In the genomic region with DNA sequence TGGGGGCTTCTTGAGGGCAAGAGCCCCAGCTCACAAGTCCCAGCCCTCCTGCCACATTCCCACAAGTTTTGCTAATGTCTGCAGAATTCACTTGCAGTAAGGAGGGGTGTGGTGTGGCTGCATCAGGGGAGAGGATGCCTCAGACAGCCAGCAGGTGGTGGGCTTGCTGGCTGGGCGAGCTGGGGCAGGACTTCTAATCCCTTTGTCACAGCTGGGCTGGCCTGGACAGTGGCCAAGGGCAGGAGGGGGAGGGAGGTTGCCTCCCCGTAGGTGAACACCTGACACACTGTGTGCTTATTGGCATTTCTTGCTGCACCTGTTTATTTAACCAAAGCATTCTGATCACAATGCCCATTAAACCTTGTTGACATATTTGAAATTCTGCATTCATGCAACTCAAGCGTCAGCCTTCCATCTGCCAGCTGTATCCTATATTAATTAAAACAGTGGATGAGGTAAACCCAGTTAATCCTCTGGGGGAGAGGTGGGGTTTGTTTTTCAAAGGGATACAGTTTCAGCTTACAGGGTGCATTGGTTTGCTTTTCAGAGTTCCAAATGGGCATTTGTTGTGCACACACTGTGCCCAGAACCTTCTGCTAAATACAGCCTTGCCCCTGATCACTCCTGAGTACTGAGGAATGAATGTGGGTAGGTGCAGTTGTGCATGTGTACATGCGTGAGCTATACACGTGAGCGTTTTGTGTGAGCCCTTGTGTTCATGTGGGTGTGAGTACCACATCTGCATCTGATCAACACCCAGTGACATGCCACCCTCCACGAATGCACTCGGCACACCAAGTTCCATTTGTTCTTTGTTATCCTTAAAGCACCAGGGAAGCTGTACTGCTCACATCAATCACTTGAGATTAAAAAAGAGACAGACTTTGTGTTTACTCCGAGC, we compare ENCODE assay signal across 8 cellular contexts.
DNase-seq lines count a peak whose midpoint lies in the region; ATAC-seq and TF ChIP-seq lines count a peak whose summit lies in the region.
"Had no signal": no experiment of that assay in that cellular context is flagged by ENCODE, and none has a peak within 500 bp of the region (broad histone marks: within the 10 kb centered on the region; RNA-seq: fewer than 3 reads in every experiment).

No MANE protein-coding gene starts in this region.

- H3K27ac ChIP-seq in left ventricle myocardium inferior (replicated peaks): peak overlapping the region; percentile 80
- no peak overlapping the region for H3K27ac ChIP-seq in ascending aorta

- peaks cover 22% of the 10 kb centered on the region for H3K4me1 ChIP-seq in left ventricle myocardium inferior
- H3K4me1 ChIP-seq in ascending aorta: no peaks in the 10 kb centered on the region

- H3K4me3 ChIP-seq in left ventricle myocardium inferior: no peak overlapping the region
- H3K4me3 ChIP-seq in ascending aorta: no peak overlapping the region

- intact Hi-C loops in left ventricle myocardium inferior (cut with micrococcal nuclease) (loop anchor here (5.0 kb wide), 1 partner anchor 105 kb away; no protein-coding TSS in a partner anchor), ascending aorta (cut with DNase I) (no loop called here)

- TF ChIP-seq CTCF in GM10248 (IDR thresholded peaks at IDR 0.05; ENCODE audit: control extremely low read depth, extremely low read depth, low read depth, missing control alignments) (peak; percentile 66), left ventricle myocardium inferior (IDR thresholded peaks at IDR 0.05; ENCODE audit: borderline replicate concordance) (peak; percentile 76), ascending aorta (IDR thresholded peaks at IDR 0.05) (peak in 1 of 3 experiments; percentile 28)

- H3K27me3 ChIP-seq in left ventricle myocardium inferior (ENCODE audit: low read depth) (no peaks in the 10 kb centered on the region), ascending aorta (no peaks in the 10 kb centered on the region)

- H3K36me3 ChIP-seq in left ventricle myocardium inferior (no peaks in the 10 kb centered on the region), ascending aorta (no peaks in the 10 kb centered on the region)

- peak; percentile 58 for ATAC-seq in HG03175 (IDR thresholded peaks at IDR 0.05; ENCODE audit: unreplicated experiment)

- H3K9me3 ChIP-seq in left ventricle myocardium inferior (replicated peaks) (no peaks in the 10 kb centered on the region), ascending aorta (no peaks in the 10 kb centered on the region)

- CTCF ChIA-PET in GM10248 (lab: Yijun Ruan, JAX): interaction anchor here (0.9 to 6.0 kb wide), 12 partner anchors 13 to 319 kb away, joined by 3 to 30 read pairs (median 3); no protein-coding TSS in a partner anchor

- DNase-seq in GM10248 (ENCODE audit: extremely low spot score) (peak; percentile 74), NCI-H226 (peak; percentile 8), left ventricle myocardium inferior (peak; percentile 63), smooth muscle cell of the brain vasculature (ENCODE audit: low read depth, low spot score) (peak; percentile 15), ascending aorta (ENCODE audit: low spot score in 2 of 2) (no peak)
- peak; percentile 54 for DNase-seq in activated CD8-positive, alpha-beta memory T cell treated with anti-CD3 and anti-CD28 coated beads, Interleukin-2, amount 50 U/mL, for 48 hours
- DNase-seq: activated T-cell treated with anti-CD3 and anti-CD28 coated beads, Interleukin-2, amount 50 U/mL, for 4 hours had no signal

- POLR2A ChIA-PET in GM10248 (lab: Yijun Ruan, JAX): no interaction called here

Comparison
In these comparisons a context has a peak if more than half of its experiments do, and no peak if none do; other contexts are left out.
1. DNase-seq: peak in GM10248 (single experiment), NCI-H226 (single experiment), activated CD8-positive, alpha-beta memory T cell treated with anti-CD3 and anti-CD28 coated beads, Interleukin-2, amount 50 U/mL, for 48 hours (single experiment), left ventricle myocardium inferior (single experiment) and smooth muscle cell of the brain vasculature (single experiment); none in ascending aorta (0 of 2).